In the genomic region with DNA sequence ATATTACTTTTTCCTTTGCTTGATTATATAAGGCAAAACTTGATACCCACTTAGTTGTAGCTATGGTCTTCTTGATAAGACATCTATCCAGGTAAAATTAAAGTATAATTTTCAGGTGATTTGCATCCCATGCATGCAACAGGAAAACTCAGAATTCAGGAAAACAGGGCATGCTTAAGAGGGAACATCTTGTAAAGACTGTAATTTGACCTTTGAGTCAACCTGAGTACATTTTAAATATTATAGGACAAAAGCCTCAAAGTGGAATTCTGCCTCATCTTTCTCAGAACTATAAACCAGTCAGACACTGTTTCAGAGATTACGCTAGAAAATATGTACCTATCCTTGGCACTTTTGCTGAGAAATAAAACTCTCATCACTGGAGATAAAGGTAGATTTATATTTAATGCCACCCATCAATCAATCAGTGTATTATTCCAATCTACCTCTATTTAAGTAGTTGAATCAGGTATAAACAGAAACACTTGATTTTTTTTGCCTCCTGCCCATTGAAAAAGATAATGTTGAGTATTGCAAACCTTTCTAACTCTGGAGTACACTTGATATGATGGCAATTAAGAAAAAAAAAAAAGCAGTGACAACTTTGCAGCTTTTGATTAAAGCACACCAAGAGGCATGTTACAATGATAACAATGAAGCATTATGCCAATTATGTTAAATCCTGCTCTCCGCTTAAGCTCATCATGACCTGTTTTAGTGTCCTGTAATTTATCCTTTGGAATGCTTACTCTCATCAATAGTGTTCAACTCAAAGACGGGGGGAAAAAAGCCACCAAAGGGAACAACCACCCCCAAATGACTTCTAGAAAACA, we compare ENCODE assay signal across 8 cellular contexts. TPM values are rescaled to one million over a fixed set of nuclear protein-coding genes. Genes with fewer than 3 reads are reported as not detected.
A peak's percentile ranks its signal among the peaks of the same experiment; 100 is the strongest.
DNase-seq lines count a peak whose midpoint lies in the region; TF ChIP-seq lines count a peak whose summit lies in the region.

No MANE protein-coding gene starts in this region.

- no peaks in the 10 kb centered on the region for H3K9me3 ChIP-seq in breast epithelium

- H3K36me3 ChIP-seq in breast epithelium: no peaks in the 10 kb centered on the region

- peak overlapping the region; percentile 69 for H3K27ac ChIP-seq in HL-60 (replicated peaks)
- peak overlapping the region; percentile 96 to 97 for H3K27ac ChIP-seq in breast epithelium

- DNase-seq in AG04449 (ENCODE audit: low read depth, low spot score) (no peak), HL-60 (ENCODE audit: low read depth in 1 of 2, low spot score in 1 of 2) (no peak), breast epithelium (ENCODE audit: low spot score in 2 of 2) (no peak), myocyte (ENCODE audit: low read depth) (peak; percentile 50), SHP77 (lab: John Stamatoyannopoulos, UW) (no peak), anterior cingulate cortex (lab: John Stamatoyannopoulos, UW) (no peak), amygdala (lab: John Stamatoyannopoulos, UW) (no peak), NCI-H510A treated with DMSO at 0.1 percent for 48 hours (lab: John Stamatoyannopoulos, UW) (no peak)

- POLR2A ChIA-PET in AG04449 (lab: Yijun Ruan, JAX): interaction anchor here (0.6 to 4.1 kb wide), 4 partner anchors 226 to 680 kb away, joined by 3 to 54 read pairs (median 4); no protein-coding TSS in a partner anchor

- TF ChIP-seq POLR2A in breast epithelium (IDR thresholded peaks at IDR 0.05): no peak

- CTCF ChIA-PET in AG04449 (lab: Yijun Ruan, JAX): no interaction called here

- H3K4me3 ChIP-seq in AG04449 (ENCODE audit: low read depth, low read length) (peak overlapping the region; percentile 93), HL-60 (replicated peaks; ENCODE audit: insufficient read depth, low read length) (peak overlapping the region; percentile 72), breast epithelium (peak overlapping the region; percentile 93 to 95 (median 93))

- TF ChIP-seq CTCF in AG04449 (IDR thresholded peaks at IDR 0.05; ENCODE audit: insufficient read depth, low read length, missing control alignments) (no peak), HL-60 (IDR thresholded peaks at IDR 0.05; ENCODE audit: insufficient read depth, low read length) (no peak), breast epithelium (IDR thresholded peaks at IDR 0.05) (no peak)

- H3K27me3 ChIP-seq in HL-60 (ENCODE audit: insufficient read depth, poor library complexity, severe bottlenecking): no peaks in the 10 kb centered on the region
- no peaks in the 10 kb centered on the region for H3K27me3 ChIP-seq in breast epithelium

- intact Hi-C loops in breast epithelium (cut with DNase I; ENCODE audit: low total_unique reads): loop anchor here (10.0 kb wide), 1 partner anchor 1103 kb away; no protein-coding TSS in a partner anchor

- H3K4me1 ChIP-seq in breast epithelium: peaks cover 5 to 7% of the 10 kb centered on the region in 2 donors

RNA-seq across cellular contexts. Expression of gene CITED2, which starts 2.8 kb away (rescaled TPM):
- total RNA-seq in breast epithelium (100 to 1,000 TPM; 211 to 342 (median 300) TPM), myocyte (201 and 218 TPM in 2 replicates)
- 129 TPM for polyA plus RNA-seq in myocyte (2012)
